In genomic region chr10:133388973-133389818, GRCh38 we compare ENCODE assay signal across 8 cellular contexts. TPM values are rescaled to one million over a fixed set of nuclear protein-coding genes. Genes with fewer than 3 reads are reported as not detected.
A peak's percentile ranks its signal among the peaks of the same experiment; 100 is the strongest.
DNase-seq lines count a peak whose midpoint lies in the region; ATAC-seq and TF ChIP-seq lines count a peak whose summit lies in the region.

No MANE protein-coding gene starts in this region.

- no peaks in the 10 kb centered on the region for H3K9me3 Mint-ChIP-seq in activated naive CD8-positive, alpha-beta T cell treated with anti-CD3 and anti-CD28 coated beads for 36 hours
- no peaks in the 10 kb centered on the region for H3K9me3 Mint-ChIP-seq in progenitor cell of endocrine pancreas (ENCODE audit: low read depth)

- H3K4me3 Mint-ChIP-seq in activated naive CD8-positive, alpha-beta T cell treated with anti-CD3 and anti-CD28 coated beads for 36 hours: peak overlapping the region; percentile 80
- H3K4me3 Mint-ChIP-seq in progenitor cell of endocrine pancreas (ENCODE audit: low read depth): no peak overlapping the region

- H3K4me1 ChIP-seq in testis: peaks cover 4% of the 10 kb centered on the region

- TF ChIP-seq CTCF in NB4 (IDR thresholded peaks at IDR 0.05; ENCODE audit: low read depth, low read length) (no peak), testis (IDR thresholded peaks at IDR 0.05) (no peak), progenitor cell of endocrine pancreas (IDR thresholded peaks at IDR 0.05; ENCODE audit: unreplicated experiment) (no peak)

- H3K4me1 Mint-ChIP-seq in activated naive CD8-positive, alpha-beta T cell treated with anti-CD3 and anti-CD28 coated beads for 36 hours: peaks cover 36% of the 10 kb centered on the region
- no peaks in the 10 kb centered on the region for H3K4me1 Mint-ChIP-seq in progenitor cell of endocrine pancreas (ENCODE audit: low read depth)

- no peaks in the 10 kb centered on the region for H3K36me3 ChIP-seq in testis (ENCODE audit: low read depth, missing control alignments)

- H3K27ac ChIP-seq in testis: no peak overlapping the region

- ATAC-seq in GM18861 (IDR thresholded peaks at IDR 0.05; ENCODE audit: unreplicated experiment) (peak; percentile 79), HG02588 (IDR thresholded peaks at IDR 0.05; ENCODE audit: unreplicated experiment) (peak; percentile 79)

- peak; percentile 80 for DNase-seq in NB4 (ENCODE audit: low read depth)
- DNase-seq in activated naive CD8-positive, alpha-beta T cell treated with anti-CD3 and anti-CD28 coated beads for 36 hours: no peak
- DNase-seq in stimulated activated naive CD4-positive, alpha-beta T cell treated with Interleukin-2 at 50 U/mL for 16 hours (lab: John Stamatoyannopoulos, UW): peak; percentile 42
- no peak for DNase-seq in testis
- DNase-seq in progenitor cell of endocrine pancreas (ENCODE audit: low spot score, unreplicated experiment): no peak
- no peak for DNase-seq in GF-D8 (lab: John Stamatoyannopoulos, UW)

- intact Hi-C loops in testis (cut with DNase I; ENCODE audit: low total_unique reads): no loop called here

- H3K9me3 ChIP-seq in testis: no peaks in the 10 kb centered on the region

- H3K27ac Mint-ChIP-seq in activated naive CD8-positive, alpha-beta T cell treated with anti-CD3 and anti-CD28 coated beads for 36 hours: peak overlapping the region; percentile 99
- H3K27ac Mint-ChIP-seq in progenitor cell of endocrine pancreas: no peak overlapping the region

- H3K36me3 Mint-ChIP-seq in activated naive CD8-positive, alpha-beta T cell treated with anti-CD3 and anti-CD28 coated beads for 36 hours: no peaks in the 10 kb centered on the region
- peaks cover 9% of the 10 kb centered on the region for H3K36me3 Mint-ChIP-seq in progenitor cell of endocrine pancreas (ENCODE audit: insufficient read depth)

- no peaks in the 10 kb centered on the region for H3K27me3 Mint-ChIP-seq in activated naive CD8-positive, alpha-beta T cell treated with anti-CD3 and anti-CD28 coated beads for 36 hours
- H3K27me3 Mint-ChIP-seq in progenitor cell of endocrine pancreas: no peaks in the 10 kb centered on the region

- WGBS in testis, 2 donors: 80 to 85% methylated on average over 36 to 39 of the region's 39 CpGs

- TF ChIP-seq POLR2A in NB4 (IDR thresholded peaks at IDR 0.05; ENCODE audit: extremely low read depth, insufficient read length): peak; percentile 24
- no peak for TF ChIP-seq POLR2A in testis (IDR thresholded peaks at IDR 0.05)

- peak overlapping the region; percentile 61 for H3K4me3 ChIP-seq in NB4 (ENCODE audit: low read depth, low read length)
- no peak overlapping the region for H3K4me3 ChIP-seq in testis

- H3K27me3 ChIP-seq in testis: no peaks in the 10 kb centered on the region

RNA-seq across cellular contexts. Expression of gene MTG1, which starts 4.8 kb away (rescaled TPM):
- total RNA-seq in activated naive CD8-positive, alpha-beta T cell treated with anti-CD3 and anti-CD28 coated beads for 36 hours: 10 to 100 TPM; 50.2 to 51.6 TPM
- 10 to 100 TPM; 72.9 to 84.8 TPM for total RNA-seq in testis
- polyA plus RNA-seq in testis (ENCODE audit: insufficient read depth, low read depth, low replicate concordance): 76.1 TPM
- 137 and 139 TPM in 2 replicates for total RNA-seq in progenitor cell of endocrine pancreas

RNA-seq across cellular contexts. Expression of gene PAOX, which starts 10.1 kb away (rescaled TPM):
- 1 to 10 TPM; 4.6 to 4.7 TPM for total RNA-seq in activated naive CD8-positive, alpha-beta T cell treated with anti-CD3 and anti-CD28 coated beads for 36 hours
- total RNA-seq in testis (10 to 100 TPM; 24.8 to 49.5 TPM), progenitor cell of endocrine pancreas (11.9 and 14.1 TPM in 2 replicates)
- 91.5 TPM for polyA plus RNA-seq in testis (ENCODE audit: insufficient read depth, low read depth, low replicate concordance)

RNA-seq across cellular contexts. Expression of gene ECHS1, which starts 16.0 kb away (rescaled TPM):
- total RNA-seq in activated naive CD8-positive, alpha-beta T cell treated with anti-CD3 and anti-CD28 coated beads for 36 hours: 10 to 100 TPM; 58.1 to 62.2 TPM
- 100 to 1,000 TPM; 104 to 118 TPM for total RNA-seq in testis
- polyA plus RNA-seq in testis (ENCODE audit: insufficient read depth, low read depth, low replicate concordance): 118 TPM
- 89.7 and 91.4 TPM in 2 replicates for total RNA-seq in progenitor cell of endocrine pancreas

RNA-seq across cellular contexts. Expression of gene FUOM, which starts 31.4 kb away (rescaled TPM):
- total RNA-seq in activated naive CD8-positive, alpha-beta T cell treated with anti-CD3 and anti-CD28 coated beads for 36 hours: 10 to 100 TPM; 27.8 to 29.4 TPM
- total RNA-seq in testis (10 to 100 TPM in 1 of 2 donors, 1 to 10 TPM in 1; 9.5 to 12.8 TPM), progenitor cell of endocrine pancreas (14.7 and 16.2 TPM in 2 replicates)
- polyA plus RNA-seq in testis (ENCODE audit: insufficient read depth, low read depth, low replicate concordance): 13.6 TPM

RNA-seq across cellular contexts. Expression of gene SPRN, which starts 35.2 kb away (rescaled TPM):
- not detected for total RNA-seq in activated naive CD8-positive, alpha-beta T cell treated with anti-CD3 and anti-CD28 coated beads for 36 hours
- total RNA-seq in testis (1 to 10 TPM; 1.7 to 1.8 TPM), progenitor cell of endocrine pancreas (0.12 TPM in 1 of 2 replicates, not detected in the other)
- 2.7 TPM for polyA plus RNA-seq in testis (ENCODE audit: insufficient read depth, low read depth, low replicate concordance)

Comparison
In these comparisons a context has a peak if more than half of its experiments do, and no peak if none do; other contexts are left out.
1. DNase-seq: peak in NB4 (single experiment) and stimulated activated naive CD4-positive, alpha-beta T cell treated with Interleukin-2 at 50 U/mL for 16 hours (single experiment); none in activated naive CD8-positive, alpha-beta T cell treated with anti-CD3 and anti-CD28 coated beads for 36 hours (single experiment), testis (single experiment), progenitor cell of endocrine pancreas (single experiment) and GF-D8 (single experiment).